Comparison of ENCODE assay signal across 1 cellular context in genomic region chr16:2516391-2517240, GRCh38.
TF ChIP-seq lines count a peak whose summit lies in the region.

No MANE protein-coding gene starts in this region.

TF ChIP-seq in endothelial cell of umbilical vein, 7 proteins besides CTCF, POLR2A, EP300 and RAD21:
- TF ChIP-seq EZH2 (IDR thresholded peaks at IDR 0.05; ENCODE audit: borderline replicate concordance, low read depth, low read length, severe bottlenecking) (no peak), MYC (IDR thresholded peaks at IDR 0.05; ENCODE audit: low read depth, low read length) (no peak), FOS (IDR thresholded peaks at IDR 0.05; ENCODE audit: borderline replicate concordance, insufficient read depth, low read length) (no peak), GATA2 (IDR thresholded peaks at IDR 0.05; ENCODE audit: insufficient read depth, insufficient read length, low read depth, low read length) (no peak)
TF ChIP-seq in endothelial cell of umbilical vein: peak in this region for 0.
